In the genomic region with DNA sequence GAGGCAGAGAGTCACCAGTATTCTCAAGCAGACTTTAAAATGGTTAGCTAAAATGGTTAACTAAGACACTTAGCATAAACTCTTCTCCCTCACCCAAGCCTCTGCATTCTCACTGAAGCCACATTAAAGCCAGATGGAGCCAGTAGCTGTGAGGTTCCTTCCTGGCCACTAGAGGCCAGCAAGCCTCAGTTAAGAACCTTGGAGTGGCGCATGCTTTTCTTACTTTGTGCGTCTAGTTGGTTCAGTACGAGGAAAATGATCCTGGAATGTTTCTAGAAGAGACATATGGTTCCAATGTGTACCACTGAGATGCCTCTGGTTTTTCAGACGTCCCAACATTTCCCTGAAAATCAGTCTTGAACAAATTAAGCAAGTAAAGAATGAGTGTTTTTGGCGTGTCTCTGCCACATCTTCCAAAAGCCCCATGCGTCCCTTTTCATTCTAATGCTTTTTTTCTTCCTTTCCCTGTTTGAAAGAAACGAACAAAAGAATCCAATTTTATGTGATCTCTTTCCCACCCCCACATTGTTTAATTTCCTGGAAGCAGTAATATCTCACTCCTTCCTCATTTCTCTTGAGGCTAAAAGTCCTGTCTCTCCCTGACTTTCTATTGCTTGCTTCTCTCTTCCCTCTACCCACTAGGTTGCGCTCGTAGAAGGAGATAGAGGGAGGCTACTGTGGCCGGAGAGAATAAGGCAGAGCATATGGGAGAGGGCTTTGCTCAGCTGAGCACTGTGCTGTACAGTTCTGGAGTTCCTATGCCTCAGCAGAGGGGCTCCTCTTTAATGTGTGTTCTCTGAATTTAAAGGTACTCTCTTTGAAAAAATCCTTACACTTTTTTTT, we compare ENCODE assay signal across 9 cellular contexts.
DNase-seq lines count a peak whose midpoint lies in the region; ATAC-seq and TF ChIP-seq lines count a peak whose summit lies in the region.
"Had no signal": no experiment of that assay in that cellular context is flagged by ENCODE, and none has a peak within 500 bp of the region (broad histone marks: within the 10 kb centered on the region; RNA-seq: fewer than 3 reads in every experiment).

No MANE protein-coding gene starts in this region.

- no peaks in the 10 kb centered on the region for H3K36me3 ChIP-seq in left lung
- no peaks in the 10 kb centered on the region for H3K36me3 ChIP-seq in subcutaneous abdominal adipose tissue (ENCODE audit: control insufficient read depth in 5 of 5, insufficient read depth in 5 of 5, low read length in 5 of 5)
- H3K36me3 ChIP-seq: BLaER1 had no signal

- ATAC-seq in GM21528 (IDR thresholded peaks at IDR 0.05; ENCODE audit: low FRiP score, unreplicated experiment), result peak; percentile 96
- peak; percentile 97 for ATAC-seq in left lung

- peak overlapping the region; percentile 32 for H3K4me3 ChIP-seq in choroid plexus epithelial cell (ENCODE audit: low read depth, low read length)
- H3K4me3 ChIP-seq in left lung, result no peak overlapping the region
- peak overlapping the region; percentile 11 to 49 (median 31) for H3K4me3 ChIP-seq in subcutaneous abdominal adipose tissue (ENCODE audit: low read depth in 1 of 5, low read length in 5 of 5)
- H3K4me3 ChIP-seq: BLaER1 had no signal

- H3K27ac ChIP-seq in left lung (no peak overlapping the region), subcutaneous abdominal adipose tissue (ENCODE audit: low read depth, low read length) (no peak overlapping the region)
- H3K27ac ChIP-seq: BLaER1 had no signal

- peak; percentile 82 for TF ChIP-seq CTCF in choroid plexus epithelial cell (conservative IDR thresholded peaks at IDR 0.05; ENCODE audit: low read depth, low read length)
- TF ChIP-seq CTCF in left lung (IDR thresholded peaks at IDR 0.05), result peak; percentile 50 to 69

- H3K4me1 ChIP-seq in left lung, result no peaks in the 10 kb centered on the region
- peaks cover 0 to 5% (median 0%) of the 10 kb centered on the region in 5 donors for H3K4me1 ChIP-seq in subcutaneous abdominal adipose tissue (ENCODE audit: control insufficient read depth in 5 of 5, insufficient read depth in 5 of 5, low read length in 5 of 5)
- H3K4me1 ChIP-seq: BLaER1 had no signal

- in situ Hi-C loops in SK-MEL-5 (cut with HindIII; ENCODE audit: low pct_unique_long_range_greater_than_20kb, low sequenced_read_pairs), result no loop called here

- H3K9me3 ChIP-seq in left lung (no peaks in the 10 kb centered on the region), subcutaneous abdominal adipose tissue (ENCODE audit: control insufficient read depth in 5 of 5, low read length in 5 of 5) (peaks cover 0 to 2% (median 0%) of the 10 kb centered on the region in 5 donors)
- H3K9me3 ChIP-seq: BLaER1 had no signal

- no peak overlapping the region for H3K9ac ChIP-seq in subcutaneous abdominal adipose tissue (ENCODE audit: low read length in 5 of 5)
- H3K9ac ChIP-seq: BLaER1 had no signal

- intact Hi-C loops in left lung (cut with DNase I), result no loop called here

- peak; percentile 1 for DNase-seq in NCI-H146 treated with DMSO at 0.1 percent for 48 hours (lab: John Stamatoyannopoulos, UW; ENCODE audit: unreplicated experiment)
- no peak for DNase-seq in NCI-H146 (lab: John Stamatoyannopoulos, UW)
- peak; percentile 20 for DNase-seq in HT1080 (ENCODE audit: low read depth)
- DNase-seq in SK-MEL-5 (ENCODE audit: low read depth, low spot score), result peak; percentile 75
- DNase-seq in choroid plexus epithelial cell (ENCODE audit: low read depth), result peak; percentile 64
- no peak for DNase-seq in left lung

- H3K27me3 ChIP-seq in left lung (no peaks in the 10 kb centered on the region), subcutaneous abdominal adipose tissue (ENCODE audit: control insufficient read depth in 5 of 5, insufficient read depth in 4 of 5, low read length in 5 of 5) (peaks cover 0 to 10% (median 7%) of the 10 kb centered on the region in 5 donors)

Comparison
In these comparisons a context has a peak if more than half of its experiments do, and no peak if none do; other contexts are left out.
1. DNase-seq: peak in NCI-H146 treated with DMSO at 0.1 percent for 48 hours (single experiment), HT1080 (single experiment), SK-MEL-5 (single experiment) and choroid plexus epithelial cell (single experiment); none in NCI-H146 (single experiment) and left lung (0 of 2).
2. H3K4me3 ChIP-seq: peak in choroid plexus epithelial cell (single experiment) and subcutaneous abdominal adipose tissue (5 of 5); none in left lung (0 of 2).